12 cellular contexts compared by ENCODE assay signal in genomic region chr12:120247621-120248030, GRCh38. TPM values are rescaled to one million over a fixed set of nuclear protein-coding genes. Genes with fewer than 3 reads are reported as not detected.
A peak's percentile ranks its signal among the peaks of the same experiment; 100 is the strongest.
DNase-seq lines count a peak whose midpoint lies in the region; ATAC-seq, FAIRE-seq and TF ChIP-seq lines count a peak whose summit lies in the region.
"Had no signal": no experiment of that assay in that cellular context is flagged by ENCODE, and none has a peak within 500 bp of the region (broad histone marks: within the 10 kb centered on the region; RNA-seq: fewer than 3 reads in every experiment).

No MANE protein-coding gene starts in this region.

- no peak for DNase-seq in left ventricle myocardium inferior
- DNase-seq in Right ventricle myocardium superior: no peak
- peak; percentile 77 for DNase-seq in bronchial epithelial cell (ENCODE audit: low read depth)
- peak; percentile 87 for DNase-seq in mesenchymal stem cell
- no peak for DNase-seq in nucleus accumbens (lab: John Stamatoyannopoulos, UW)
- no peak for DNase-seq in NCI-H2029 treated with DMSO at 0.1 percent for 48 hours (lab: John Stamatoyannopoulos, UW)
- no peak for DNase-seq in Caco-2
- no peak for DNase-seq in GM20000 (ENCODE audit: low spot score)
- DNase-seq: activated effector memory CD4-positive, alpha-beta T cell treated with anti-CD3 and anti-CD28 coated beads, Interleukin-2, amount 50 U/mL, for 16 hours; MG63; right lobe of liver; stimulated activated naive CD8-positive, alpha-beta T cell treated with anti-CD3 and anti-CD28 coated beads, Interleukin-15, Interleukin-2, amounts not matched to agents 100 U/mL and 50 U/mL, for 24 hours had no signal

- H3K27ac ChIP-seq in left ventricle myocardium inferior (replicated peaks): peak overlapping the region; percentile 96
- no peak overlapping the region for H3K27ac ChIP-seq in mesenchymal stem cell (ENCODE audit: low read length, poor library complexity, severe bottlenecking)

- H2BK120ac ChIP-seq in mesenchymal stem cell (ENCODE audit: low read depth, low read length): no peak overlapping the region

- H3K9me3 ChIP-seq in left ventricle myocardium inferior (replicated peaks) (no peaks in the 10 kb centered on the region), mesenchymal stem cell (ENCODE audit: control insufficient read depth, low read length) (no peaks in the 10 kb centered on the region), Caco-2 (no peaks in the 10 kb centered on the region)
- H3K9me3 ChIP-seq: MG63, right lobe of liver had no signal

- peaks cover 1% of the 10 kb centered on the region for H3K79me1 ChIP-seq in mesenchymal stem cell (replicated peaks; ENCODE audit: low read length, poor library complexity, severe bottlenecking)

- no peak overlapping the region for H4K8ac ChIP-seq in mesenchymal stem cell (ENCODE audit: low read length)

- no peaks in the 10 kb centered on the region for H3K36me3 ChIP-seq in left ventricle myocardium inferior
- H3K36me3 ChIP-seq in bronchial epithelial cell (ENCODE audit: control insufficient read depth, insufficient read depth, low read length): peaks cover 1% of the 10 kb centered on the region
- peaks cover 5 to 27% of the 10 kb centered on the region in 2 experiments for H3K36me3 ChIP-seq in mesenchymal stem cell (ENCODE audit: control insufficient read depth in 1 of 2, insufficient read depth in 2 of 2, low read depth in 1 of 2, low read length in 2 of 2)
- H3K36me3 ChIP-seq in Caco-2 (ENCODE audit: control insufficient read depth, insufficient read depth, low read length): peaks cover 1% of the 10 kb centered on the region
- H3K36me3 ChIP-seq: right lobe of liver had no signal

- peak overlapping the region; percentile 85 for H3K9ac ChIP-seq in mesenchymal stem cell (ENCODE audit: low read length)

- H3K4me3 Mint-ChIP-seq in Caco-2 (ENCODE audit: unreplicated experiment): no peak overlapping the region

- H3K4me1 ChIP-seq in left ventricle myocardium inferior: peaks cover 98% of the 10 kb centered on the region
- H3K4me1 ChIP-seq in mesenchymal stem cell (ENCODE audit: control insufficient read depth, insufficient read depth, low read depth, low read length): peaks cover 31% of the 10 kb centered on the region
- peaks cover 48% of the 10 kb centered on the region for H3K4me1 ChIP-seq in Caco-2

- TF ChIP-seq CTCF in left ventricle myocardium inferior (IDR thresholded peaks at IDR 0.05; ENCODE audit: borderline replicate concordance): no peak
- no peak for TF ChIP-seq CTCF in bronchial epithelial cell (IDR thresholded peaks at IDR 0.05; ENCODE audit: insufficient read depth, low read length, severe bottlenecking)
- no peak for TF ChIP-seq CTCF in Caco-2 (IDR thresholded peaks at IDR 0.05; ENCODE audit: insufficient read depth in 1 of 2, low read depth in 1 of 2, low read length in 1 of 2, severe bottlenecking in 1 of 2, unreplicated experiment in 1 of 2)
- no peak for TF ChIP-seq CTCF in GM20000 (IDR thresholded peaks at IDR 0.05; ENCODE audit: extremely low read depth, missing control alignments)

- intact Hi-C loops in left ventricle myocardium inferior (cut with micrococcal nuclease) (no loop called here), Right ventricle myocardium superior (cut with DNase I) (no loop called here), Caco-2 (cut with micrococcal nuclease; ENCODE audit: unreplicated experiment) (loop anchor here (2.0 kb wide), 1 partner anchor 19 kb away; no protein-coding TSS in a partner anchor)

- no peak overlapping the region for H3K18ac ChIP-seq in mesenchymal stem cell (ENCODE audit: low read depth in 1 of 2, low read length in 2 of 2)

- no peak overlapping the region for H3K4me2 ChIP-seq in mesenchymal stem cell (ENCODE audit: low read length, poor library complexity, severe bottlenecking)

- H3K4ac ChIP-seq in mesenchymal stem cell (ENCODE audit: low read depth in 1 of 2, low read length in 2 of 2): no peak overlapping the region

- no peak overlapping the region for H2AFZ ChIP-seq in mesenchymal stem cell (ENCODE audit: low read depth, low read length)

- H3K27me3 ChIP-seq in left ventricle myocardium inferior (ENCODE audit: low read depth) (no peaks in the 10 kb centered on the region), bronchial epithelial cell (ENCODE audit: control insufficient read depth, insufficient read depth, low read length) (no peaks in the 10 kb centered on the region), mesenchymal stem cell (ENCODE audit: control insufficient read depth in 1 of 2, insufficient read depth in 1 of 2, low read length in 2 of 2) (no peaks in the 10 kb centered on the region), Caco-2 (replicated peaks; ENCODE audit: control insufficient read depth, insufficient read depth, low read length) (no peaks in the 10 kb centered on the region)
- H3K27me3 ChIP-seq: MG63, right lobe of liver had no signal

- H3K36me3 Mint-ChIP-seq in Caco-2 (ENCODE audit: insufficient read depth, unreplicated experiment): peaks cover 49% of the 10 kb centered on the region

- peaks cover 46% of the 10 kb centered on the region for H3K4me1 Mint-ChIP-seq in Caco-2 (ENCODE audit: low read depth, unreplicated experiment)

- no peak overlapping the region for H3K23ac ChIP-seq in mesenchymal stem cell (ENCODE audit: low read length in 2 of 2)

- H2BK12ac ChIP-seq in mesenchymal stem cell (ENCODE audit: low read length in 2 of 2): no peak overlapping the region

- H3K9me3 Mint-ChIP-seq in Caco-2 (ENCODE audit: unreplicated experiment): no peaks in the 10 kb centered on the region

- H2AK5ac ChIP-seq in mesenchymal stem cell (ENCODE audit: low read length, severe bottlenecking): no peak overlapping the region

- BruUV-seq in Caco-2 (replicated peaks; lab: Mats Ljungman, UMichigan): no TSS peak

- H2BK5ac ChIP-seq in mesenchymal stem cell (ENCODE audit: low read depth, low read length, poor library complexity, severe bottlenecking): no peak overlapping the region

- H4K91ac ChIP-seq in mesenchymal stem cell (ENCODE audit: low read length): no peak overlapping the region

- no peak overlapping the region for H3K14ac ChIP-seq in mesenchymal stem cell (ENCODE audit: low read length in 2 of 2)

- no peak overlapping the region for H3K27ac Mint-ChIP-seq in Caco-2 (ENCODE audit: unreplicated experiment)

- H2BK15ac ChIP-seq in mesenchymal stem cell (ENCODE audit: low read depth, poor library complexity, severe bottlenecking): no peak overlapping the region

- ATAC-seq in Right ventricle myocardium superior (ENCODE audit: poor library complexity): no peak
- ATAC-seq: stimulated activated naive CD8-positive, alpha-beta T cell treated with anti-CD3 and anti-CD28 coated beads, Interleukin-15, Interleukin-2, amounts not matched to agents 100 U/mL and 50 U/mL, for 24 hours had no signal

- POLR2A ChIA-PET in Caco-2 (lab: Charles Lee): no interaction called here

- H3K4me3 ChIP-seq in left ventricle myocardium inferior (peak overlapping the region; percentile 61), bronchial epithelial cell (ENCODE audit: low read depth, low read length) (no peak overlapping the region), mesenchymal stem cell (ENCODE audit: insufficient read depth in 1 of 2, low read depth in 1 of 2, low read length in 2 of 2) (peak overlapping the region in 1 of 2 experiments; percentile 60), Caco-2 (ENCODE audit: low read depth, low read length) (no peak overlapping the region)
- H3K4me3 ChIP-seq: MG63, right lobe of liver had no signal

- no peaks in the 10 kb centered on the region for H3K27me3 Mint-ChIP-seq in Caco-2 (ENCODE audit: insufficient read depth, unreplicated experiment)

- 22% methylated on average over 5 of the region's 6 CpGs for WGBS in mesenchymal stem cell

- CTCF ChIA-PET in Caco-2 (lab: Charles Lee): interaction anchor here (0.8 to 1.7 kb wide), 4 partner anchors 9 to 20 kb away, joined by 3 to 6 read pairs (median 3); no protein-coding TSS in a partner anchor

- FAIRE-seq in bronchial epithelial cell (lab: Jason Lieb, UNC): no peak

RNA-seq across cellular contexts. Expression of gene PXN, which starts 17.9 kb away (rescaled TPM):
- total RNA-seq in left ventricle myocardium inferior (59.8 TPM), Right ventricle myocardium superior (47.1 TPM), bronchial epithelial cell (28.0 and 29.5 TPM in 2 replicates), Caco-2 (2022) (150 and 162 TPM in 2 replicates)
- 90.4 TPM for polyA plus RNA-seq in mesenchymal stem cell (2013, experiment 1 of 2)
- polyA plus RNA-seq in mesenchymal stem cell (2013, experiment 2 of 2): 88.1 TPM

RNA-seq across cellular contexts. Expression of gene RNU4-2, which starts 44.1 kb away (rescaled TPM):
- total RNA-seq in left ventricle myocardium inferior: 22,484 TPM
- 41,112 TPM for total RNA-seq in Right ventricle myocardium superior
- under 0.01 and 383 TPM in 2 replicates for total RNA-seq in bronchial epithelial cell
- polyA plus RNA-seq in mesenchymal stem cell (2013, experiment 1 of 2): not detected
- polyA plus RNA-seq in mesenchymal stem cell (2013, experiment 2 of 2): not detected
- total RNA-seq in Caco-2 (2022): 3,944 and 3,946 TPM in 2 replicates

RNA-seq across cellular contexts. Expression of gene RNU4-1, which starts 45.4 kb away (rescaled TPM):
- 2,088 TPM for total RNA-seq in left ventricle myocardium inferior
- 3,793 TPM for total RNA-seq in Right ventricle myocardium superior
- under 0.01 and 564 TPM in 2 replicates for total RNA-seq in bronchial epithelial cell
- polyA plus RNA-seq in mesenchymal stem cell (2013, experiment 1 of 2): not detected
- polyA plus RNA-seq in mesenchymal stem cell (2013, experiment 2 of 2): not detected
- total RNA-seq in Caco-2 (2022): 3,380 and 3,645 TPM in 2 replicates

RNA-seq across cellular contexts. Expression of gene RPLP0, which starts 46.7 kb away (rescaled TPM):
- total RNA-seq in left ventricle myocardium inferior (712 TPM), Right ventricle myocardium superior (693 TPM), bronchial epithelial cell (5,132 and 7,160 TPM in 2 replicates), Caco-2 (2022) (2,379 and 2,383 TPM in 2 replicates)
- 3,349 TPM for polyA plus RNA-seq in mesenchymal stem cell (2013, experiment 1 of 2)
- polyA plus RNA-seq in mesenchymal stem cell (2013, experiment 2 of 2): 3,313 TPM

RNA-seq across cellular contexts. Expression of gene GCN1, which starts 53.1 kb away (rescaled TPM):
- total RNA-seq in left ventricle myocardium inferior (36.0 TPM), Right ventricle myocardium superior (30.5 TPM), bronchial epithelial cell (52.4 and 75.8 TPM in 2 replicates), Caco-2 (2022) (154 and 171 TPM in 2 replicates)
- polyA plus RNA-seq in mesenchymal stem cell (2013, experiment 1 of 2): 19.7 TPM
- polyA plus RNA-seq in mesenchymal stem cell (2013, experiment 2 of 2): 17.3 TPM

Comparison
In these comparisons a context has a peak if more than half of its experiments do, and no peak if none do; other contexts are left out.
1. DNase-seq: peak in bronchial epithelial cell (single experiment) and mesenchymal stem cell (single experiment); none in left ventricle myocardium inferior (single experiment), Right ventricle myocardium superior (single experiment), nucleus accumbens (0 of 56), NCI-H2029 treated with DMSO at 0.1 percent for 48 hours (single experiment), Caco-2 (0 of 2) and GM20000 (single experiment).
2. RNA of gene RNU4-2, which starts 44.1 kb away (total RNA-seq): 41,112 TPM in Right ventricle myocardium superior (single experiment), 22,484 TPM in left ventricle myocardium inferior (single experiment) and 3,944 to 3,946 TPM in Caco-2; under 0.01 to 383 TPM in bronchial epithelial cell; every median in the first group is over 10 times any median in the second.